1 cellular context compared by ENCODE assay signal in genomic region chr6:13573255-13573654, GRCh38.
TF ChIP-seq lines count a peak whose summit lies in the region.

No MANE protein-coding gene starts in this region.

TF ChIP-seq in WTC11, 78 proteins besides CTCF, POLR2A, EP300 and RAD21 (continued from another document):
- TF ChIP-seq ARID4B (CRISPR knock-in tag; IDR thresholded peaks at IDR 0.05; ENCODE audit: borderline replicate concordance) (no peak), ATF3 (CRISPR knock-in tag; conservative IDR thresholded peaks at IDR 0.05) (no peak), AFF4 (CRISPR knock-in tag; IDR thresholded peaks at IDR 0.05; ENCODE audit: borderline replicate concordance) (no peak), ZBTB43 (CRISPR knock-in tag; IDR thresholded peaks at IDR 0.05) (no peak), IRF1 (CRISPR knock-in tag; IDR thresholded peaks at IDR 0.05) (no peak), MXD4 (CRISPR knock-in tag; IDR thresholded peaks at IDR 0.05; ENCODE audit: borderline replicate concordance) (no peak), ATF6 (CRISPR knock-in tag; IDR thresholded peaks at IDR 0.05) (no peak), ZBTB21 (CRISPR knock-in tag; IDR thresholded peaks at IDR 0.05; ENCODE audit: borderline replicate concordance) (no peak), HMGXB4 (CRISPR knock-in tag; IDR thresholded peaks at IDR 0.05) (no peak), NFE2L1 (CRISPR knock-in tag; IDR thresholded peaks at IDR 0.05) (no peak), RORB (CRISPR knock-in tag; IDR thresholded peaks at IDR 0.05) (no peak), FOXP1 (CRISPR knock-in tag; IDR thresholded peaks at IDR 0.05; ENCODE audit: borderline replicate concordance) (no peak), E2F4 (CRISPR knock-in tag; IDR thresholded peaks at IDR 0.05; ENCODE audit: borderline replicate concordance, low read depth) (no peak)
